Comparison of ENCODE assay signal across 1 cellular context in the genomic region with DNA sequence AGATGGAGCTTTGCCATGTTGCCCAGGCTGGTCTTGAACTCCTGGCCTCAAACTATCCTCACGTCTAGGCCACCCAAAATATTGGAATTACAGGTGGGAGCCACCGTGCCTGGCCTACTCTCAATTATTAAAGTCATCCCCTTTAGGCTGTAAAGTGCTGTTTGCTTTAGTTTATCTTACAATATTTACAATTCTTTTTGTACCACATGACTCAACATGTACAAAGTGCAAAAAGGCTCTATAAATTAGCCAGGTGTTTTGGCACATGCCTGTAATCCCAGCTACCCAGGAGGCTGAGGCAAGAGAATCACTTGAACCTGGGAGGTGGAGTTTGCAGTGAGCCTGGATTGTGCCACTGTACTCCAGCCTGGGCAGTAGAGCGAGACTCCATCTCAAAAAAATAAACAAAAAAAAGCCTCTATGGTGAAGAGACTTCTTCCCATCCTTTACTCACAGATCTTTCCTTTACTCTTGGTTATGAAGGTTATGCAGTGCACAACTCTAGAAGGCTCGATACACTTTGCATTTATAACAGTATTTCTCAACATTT.
A peak's percentile ranks its signal among the peaks of the same experiment; 100 is the strongest.
TF ChIP-seq lines count a peak whose summit lies in the region.

No MANE protein-coding gene starts in this region.

TF ChIP-seq in HepG2, 621 proteins besides CTCF, POLR2A, EP300 and RAD21 (continues in another document):
- TF ChIP-seq ZSCAN31 (CRISPR knock-in tag; IDR thresholded peaks at IDR 0.05; ENCODE audit: low read depth) = no peak
- no peak for TF ChIP-seq SAFB2 (CRISPR knock-in tag; IDR thresholded peaks at IDR 0.05; ENCODE audit: borderline replicate concordance, low read depth)
- TF ChIP-seq, protein P1, sequence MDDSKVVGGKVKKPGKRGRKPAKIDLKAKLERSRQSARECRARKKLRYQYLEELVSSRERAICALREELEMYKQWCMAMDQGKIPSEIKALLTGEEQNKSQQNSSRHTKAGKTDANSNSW (CRISPR knock-in tag; IDR thresholded peaks at IDR 0.05; ENCODE audit: borderline replicate concordance) = no peak
- TF ChIP-seq KLF11 (CRISPR knock-in tag; IDR thresholded peaks at IDR 0.05) = no peak
- TF ChIP-seq ZNF451 (CRISPR knock-in tag; IDR thresholded peaks at IDR 0.05) = no peak
- TF ChIP-seq SRSF1 (optimal IDR thresholded peaks at IDR 0.05; ENCODE audit: low read depth, low read length) = no peak
- no peak for TF ChIP-seq BRCA1 (CRISPR knock-in tag; IDR thresholded peaks at IDR 0.05)
- TF ChIP-seq ZNF382 (CRISPR knock-in tag; IDR thresholded peaks at IDR 0.05; ENCODE audit: borderline replicate concordance) = no peak
- no peak for TF ChIP-seq GATA4 (IDR thresholded peaks at IDR 0.05; ENCODE audit: borderline replicate concordance, low read depth)
- no peak for TF ChIP-seq CSRNP2 (CRISPR knock-in tag; conservative IDR thresholded peaks at IDR 0.05; ENCODE audit: low read depth)
- peak; percentile 45 for TF ChIP-seq FOSL2 (CRISPR knock-in tag; IDR thresholded peaks at IDR 0.05)
- TF ChIP-seq, protein P2, sequence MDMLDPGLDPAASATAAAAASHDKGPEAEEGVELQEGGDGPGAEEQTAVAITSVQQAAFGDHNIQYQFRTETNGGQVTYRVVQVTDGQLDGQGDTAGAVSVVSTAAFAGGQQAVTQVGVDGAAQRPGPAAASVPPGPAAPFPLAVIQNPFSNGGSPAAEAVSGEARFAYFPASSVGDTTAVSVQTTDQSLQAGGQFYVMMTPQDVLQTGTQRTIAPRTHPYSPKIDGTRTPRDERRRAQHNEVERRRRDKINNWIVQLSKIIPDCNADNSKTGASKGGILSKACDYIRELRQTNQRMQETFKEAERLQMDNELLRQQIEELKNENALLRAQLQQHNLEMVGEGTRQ (IDR thresholded peaks at IDR 0.05; ENCODE audit: low read depth, low read length) = no peak
- TF ChIP-seq, protein P2 (CRISPR knock-in tag; IDR thresholded peaks at IDR 0.05; ENCODE audit: borderline replicate concordance) = peak; percentile 52; the same call in 1 of the 2 replicates
- TF ChIP-seq DPF2 (CRISPR knock-in tag; IDR thresholded peaks at IDR 0.05; ENCODE audit: borderline replicate concordance, low read depth) = no peak
- TF ChIP-seq RAD51 (IDR thresholded peaks at IDR 0.05; ENCODE audit: borderline replicate concordance) = no peak
- no peak for TF ChIP-seq ZNF558 (CRISPR knock-in tag; IDR thresholded peaks at IDR 0.05; ENCODE audit: borderline replicate concordance)
- TF ChIP-seq HNF4A (CRISPR knock-in tag; IDR thresholded peaks at IDR 0.05) = peak; percentile 41; the same call in 1 of the 2 replicates
- no peak for TF ChIP-seq FLYWCH1 (CRISPR knock-in tag; IDR thresholded peaks at IDR 0.05)
- TF ChIP-seq PLRG1 (conservative IDR thresholded peaks at IDR 0.05) = no peak
- no peak for TF ChIP-seq ZNF7 (CRISPR knock-in tag; IDR thresholded peaks at IDR 0.05)
- no peak for TF ChIP-seq SPEN (CRISPR knock-in tag; IDR thresholded peaks at IDR 0.05; ENCODE audit: low read depth)
- no peak for TF ChIP-seq KDM4B (CRISPR knock-in tag; IDR thresholded peaks at IDR 0.05)
- TF ChIP-seq ZNF780A (CRISPR knock-in tag; IDR thresholded peaks at IDR 0.05) = no peak
- peak; percentile 18; the same call in 1 of the 2 replicates for TF ChIP-seq TBX2 (CRISPR knock-in tag; IDR thresholded peaks at IDR 0.05; ENCODE audit: borderline replicate concordance)
- no peak for TF ChIP-seq ARNT (IDR thresholded peaks at IDR 0.05)
- no peak for TF ChIP-seq ZSCAN12 (CRISPR knock-in tag; IDR thresholded peaks at IDR 0.05)
- TF ChIP-seq MLLT10 (CRISPR knock-in tag; IDR thresholded peaks at IDR 0.05) = no peak
- TF ChIP-seq TERF1 (CRISPR knock-in tag; IDR thresholded peaks at IDR 0.05) = no peak
- peak; percentile 45; the same call in 1 of the 2 replicates for TF ChIP-seq BHLHE40 (IDR thresholded peaks at IDR 0.05; ENCODE audit: low read length)
- no peak for TF ChIP-seq NR0B2 (CRISPR knock-in tag; IDR thresholded peaks at IDR 0.05)
- no peak for TF ChIP-seq SAP130 (CRISPR knock-in tag; IDR thresholded peaks at IDR 0.05; ENCODE audit: low read depth)
- no peak for TF ChIP-seq PRMT3 (CRISPR knock-in tag; IDR thresholded peaks at IDR 0.05; ENCODE audit: borderline replicate concordance, low read depth)
- TF ChIP-seq ZBTB42 (CRISPR knock-in tag; IDR thresholded peaks at IDR 0.05) = no peak
- TF ChIP-seq HDAC1 (CRISPR knock-in tag; IDR thresholded peaks at IDR 0.05) = no peak
- no peak for TF ChIP-seq ZNF281 (CRISPR knock-in tag; IDR thresholded peaks at IDR 0.05; ENCODE audit: borderline replicate concordance)
- TF ChIP-seq ARID5B (CRISPR knock-in tag; IDR thresholded peaks at IDR 0.05) = 0 out of 2 replicates have a peak, but pooled peaks have one; percentile 16
- TF ChIP-seq, protein P3, sequence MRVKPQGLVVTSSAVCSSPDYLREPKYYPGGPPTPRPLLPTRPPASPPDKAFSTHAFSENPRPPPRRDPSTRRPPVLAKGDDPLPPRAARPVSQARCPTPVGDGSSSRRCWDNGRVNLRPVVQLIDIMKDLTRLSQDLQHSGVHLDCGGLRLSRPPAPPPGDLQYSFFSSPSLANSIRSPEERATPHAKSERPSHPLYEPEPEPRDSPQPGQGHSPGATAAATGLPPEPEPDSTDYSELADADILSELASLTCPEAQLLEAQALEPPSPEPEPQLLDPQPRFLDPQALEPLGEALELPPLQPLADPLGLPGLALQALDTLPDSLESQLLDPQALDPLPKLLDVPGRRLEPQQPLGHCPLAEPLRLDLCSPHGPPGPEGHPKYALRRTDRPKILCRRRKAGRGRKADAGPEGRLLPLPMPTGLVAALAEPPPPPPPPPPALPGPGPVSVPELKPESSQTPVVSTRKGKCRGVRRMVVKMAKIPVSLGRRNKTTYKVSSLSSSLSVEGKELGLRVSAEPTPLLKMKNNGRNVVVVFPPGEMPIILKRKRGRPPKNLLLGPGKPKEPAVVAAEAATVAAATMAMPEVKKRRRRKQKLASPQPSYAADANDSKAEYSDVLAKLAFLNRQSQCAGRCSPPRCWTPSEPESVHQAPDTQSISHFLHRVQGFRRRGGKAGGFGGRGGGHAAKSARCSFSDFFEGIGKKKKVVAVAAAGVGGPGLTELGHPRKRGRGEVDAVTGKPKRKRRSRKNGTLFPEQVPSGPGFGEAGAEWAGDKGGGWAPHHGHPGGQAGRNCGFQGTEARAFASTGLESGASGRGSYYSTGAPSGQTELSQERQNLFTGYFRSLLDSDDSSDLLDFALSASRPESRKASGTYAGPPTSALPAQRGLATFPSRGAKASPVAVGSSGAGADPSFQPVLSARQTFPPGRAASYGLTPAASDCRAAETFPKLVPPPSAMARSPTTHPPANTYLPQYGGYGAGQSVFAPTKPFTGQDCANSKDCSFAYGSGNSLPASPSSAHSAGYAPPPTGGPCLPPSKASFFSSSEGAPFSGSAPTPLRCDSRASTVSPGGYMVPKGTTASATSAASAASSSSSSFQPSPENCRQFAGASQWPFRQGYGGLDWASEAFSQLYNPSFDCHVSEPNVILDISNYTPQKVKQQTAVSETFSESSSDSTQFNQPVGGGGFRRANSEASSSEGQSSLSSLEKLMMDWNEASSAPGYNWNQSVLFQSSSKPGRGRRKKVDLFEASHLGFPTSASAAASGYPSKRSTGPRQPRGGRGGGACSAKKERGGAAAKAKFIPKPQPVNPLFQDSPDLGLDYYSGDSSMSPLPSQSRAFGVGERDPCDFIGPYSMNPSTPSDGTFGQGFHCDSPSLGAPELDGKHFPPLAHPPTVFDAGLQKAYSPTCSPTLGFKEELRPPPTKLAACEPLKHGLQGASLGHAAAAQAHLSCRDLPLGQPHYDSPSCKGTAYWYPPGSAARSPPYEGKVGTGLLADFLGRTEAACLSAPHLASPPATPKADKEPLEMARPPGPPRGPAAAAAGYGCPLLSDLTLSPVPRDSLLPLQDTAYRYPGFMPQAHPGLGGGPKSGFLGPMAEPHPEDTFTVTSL (CRISPR knock-in tag; IDR thresholded peaks at IDR 0.05; ENCODE audit: borderline replicate concordance) = peak; percentile 38; the same call in 1 of the 2 replicates
- TF ChIP-seq, protein P4, sequence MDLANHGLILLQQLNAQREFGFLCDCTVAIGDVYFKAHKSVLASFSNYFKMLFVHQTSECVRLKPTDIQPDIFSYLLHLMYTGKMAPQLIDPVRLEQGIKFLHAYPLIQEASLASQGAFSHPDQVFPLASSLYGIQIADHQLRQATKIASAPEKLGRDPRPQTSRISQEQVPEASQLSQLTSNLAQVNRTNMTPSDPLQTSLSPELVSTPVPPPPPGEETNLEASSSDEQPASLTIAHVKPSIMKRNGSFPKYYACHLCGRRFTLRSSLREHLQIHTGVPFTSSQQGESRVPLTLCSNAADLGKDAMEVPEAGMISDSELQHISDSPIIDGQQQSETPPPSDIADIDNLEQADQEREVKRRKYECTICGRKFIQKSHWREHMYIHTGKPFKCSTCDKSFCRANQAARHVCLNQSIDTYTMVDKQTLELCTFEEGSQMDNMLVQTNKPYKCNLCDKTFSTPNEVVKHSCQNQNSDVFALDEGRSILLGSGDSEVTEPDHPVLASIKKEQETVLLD (CRISPR knock-in tag; IDR thresholded peaks at IDR 0.05; ENCODE audit: low read depth) = no peak
- no peak for TF ChIP-seq KDM3A (CRISPR knock-in tag; IDR thresholded peaks at IDR 0.05; ENCODE audit: low read depth)
